In the genomic region with DNA sequence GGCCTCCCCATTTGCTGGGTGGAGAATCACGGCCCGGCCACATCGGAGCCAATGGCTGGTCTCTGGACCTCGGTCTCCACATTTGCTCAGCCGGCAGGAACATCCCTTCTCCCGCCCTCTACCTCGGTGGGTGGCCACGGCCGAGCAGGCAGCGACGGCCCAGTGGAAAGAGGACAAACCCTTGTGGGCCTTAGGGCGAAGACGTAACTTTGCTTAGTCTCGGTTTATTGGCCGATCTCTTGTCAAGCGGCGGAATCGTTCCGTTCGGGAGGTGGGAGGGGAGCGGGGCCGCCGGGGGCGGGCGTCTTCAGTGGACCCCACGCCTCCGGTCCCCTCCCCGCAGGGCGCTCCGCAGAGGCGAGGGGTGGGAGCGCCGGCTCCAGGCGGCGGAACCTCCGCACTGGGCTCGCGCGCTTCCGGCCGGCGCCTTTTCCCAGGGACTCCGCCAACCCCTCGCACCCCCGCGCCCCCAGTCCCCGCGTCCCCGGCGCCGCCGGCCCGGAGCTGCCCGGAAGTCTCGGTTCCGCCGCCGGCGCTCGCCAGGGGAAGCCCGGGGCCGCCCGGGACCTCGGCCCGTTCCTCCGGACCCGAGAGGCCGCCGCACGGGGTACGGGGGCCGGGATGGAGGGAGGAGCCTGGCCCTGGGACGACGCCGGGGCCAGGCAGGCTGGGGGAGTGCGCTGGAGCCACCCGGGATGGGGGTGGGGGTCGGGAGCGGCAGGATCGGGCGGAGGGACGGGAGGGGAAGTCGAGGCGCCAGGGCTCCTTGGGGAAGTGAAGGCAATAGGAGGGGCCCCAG, we compare ENCODE assay signal across 1 cellular context.
TF ChIP-seq lines count a peak whose summit lies in the region.

ZNF580 (plus strand) TSS at position 426 of the 799 bp plus-strand sequence. CDS start 1,507 bp downstream, outside the sequence.

TF ChIP-seq in HEK293, 187 proteins besides CTCF, POLR2A, EP300 and RAD21 (continued from another document):
- peak; percentile 78 for TF ChIP-seq PATZ1 (tag by site-specific recombination; IDR thresholded peaks at IDR 0.05)
- TF ChIP-seq HOXC10 (CRISPR knock-in tag; IDR thresholded peaks at IDR 0.05) = peak; percentile 63; the same call in 1 of the 2 replicates
- TF ChIP-seq ZNF747 (tag by site-specific recombination; IDR thresholded peaks at IDR 0.05) = no peak
- no peak for TF ChIP-seq MYNN (tag by site-specific recombination; IDR thresholded peaks at IDR 0.05; ENCODE audit: borderline replicate concordance)
- TF ChIP-seq KLF16 (tag by site-specific recombination; IDR thresholded peaks at IDR 0.05) = peak; percentile 76
- no peak for TF ChIP-seq ZNF792 (tag by site-specific recombination; IDR thresholded peaks at IDR 0.05)
- peak; percentile 47; the same call in 1 of the 2 replicates for TF ChIP-seq ZNF660 (tag by site-specific recombination; IDR thresholded peaks at IDR 0.05)
- TF ChIP-seq ZNF580 (tag by site-specific recombination; IDR thresholded peaks at IDR 0.05) = peak; percentile 30; the same call in 1 of the 2 replicates
- peak; percentile 96 for TF ChIP-seq GLIS2 (tag by site-specific recombination; IDR thresholded peaks at IDR 0.05)
- TF ChIP-seq, protein P1, sequence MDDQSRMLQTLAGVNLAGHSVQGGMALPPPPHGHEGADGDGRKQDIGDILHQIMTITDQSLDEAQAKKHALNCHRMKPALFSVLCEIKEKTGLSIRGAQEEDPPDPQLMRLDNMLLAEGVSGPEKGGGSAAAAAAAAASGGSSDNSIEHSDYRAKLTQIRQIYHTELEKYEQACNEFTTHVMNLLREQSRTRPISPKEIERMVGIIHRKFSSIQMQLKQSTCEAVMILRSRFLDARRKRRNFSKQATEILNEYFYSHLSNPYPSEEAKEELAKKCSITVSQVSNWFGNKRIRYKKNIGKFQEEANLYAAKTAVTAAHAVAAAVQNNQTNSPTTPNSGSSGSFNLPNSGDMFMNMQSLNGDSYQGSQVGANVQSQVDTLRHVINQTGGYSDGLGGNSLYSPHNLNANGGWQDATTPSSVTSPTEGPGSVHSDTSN (CRISPR knock-in tag; IDR thresholded peaks at IDR 0.05) = peak; percentile 90; the same call in 1 of the 2 replicates
- no peak for TF ChIP-seq ZNF843 (tag by site-specific recombination; IDR thresholded peaks at IDR 0.05)
- peak; percentile 61 for TF ChIP-seq ZXDB (tag by site-specific recombination; IDR thresholded peaks at IDR 0.05)
- peak; percentile 90 for TF ChIP-seq ZFHX2 (tag by site-specific recombination; conservative IDR thresholded peaks at IDR 0.05)
- TF ChIP-seq ZNF558 (tag by site-specific recombination; IDR thresholded peaks at IDR 0.05) = no peak
- peak; percentile 59; the same call in 1 of the 2 replicates for TF ChIP-seq ZNF561 (tag by site-specific recombination; IDR thresholded peaks at IDR 0.05; ENCODE audit: borderline replicate concordance)
- TF ChIP-seq ZNF544 (tag by site-specific recombination; IDR thresholded peaks at IDR 0.05) = no peak
- no peak for TF ChIP-seq ZNF10 (tag by site-specific recombination; IDR thresholded peaks at IDR 0.05)
- peak; percentile 54; the same call in 1 of the 2 replicates for TF ChIP-seq ZSCAN30 (tag by site-specific recombination; IDR thresholded peaks at IDR 0.05)
- TF ChIP-seq ZNF473 (tag by site-specific recombination; IDR thresholded peaks at IDR 0.05) = no peak
- TF ChIP-seq IKZF3 (tag by site-specific recombination; IDR thresholded peaks at IDR 0.05) = peak; percentile 66
- TF ChIP-seq, protein P2, sequence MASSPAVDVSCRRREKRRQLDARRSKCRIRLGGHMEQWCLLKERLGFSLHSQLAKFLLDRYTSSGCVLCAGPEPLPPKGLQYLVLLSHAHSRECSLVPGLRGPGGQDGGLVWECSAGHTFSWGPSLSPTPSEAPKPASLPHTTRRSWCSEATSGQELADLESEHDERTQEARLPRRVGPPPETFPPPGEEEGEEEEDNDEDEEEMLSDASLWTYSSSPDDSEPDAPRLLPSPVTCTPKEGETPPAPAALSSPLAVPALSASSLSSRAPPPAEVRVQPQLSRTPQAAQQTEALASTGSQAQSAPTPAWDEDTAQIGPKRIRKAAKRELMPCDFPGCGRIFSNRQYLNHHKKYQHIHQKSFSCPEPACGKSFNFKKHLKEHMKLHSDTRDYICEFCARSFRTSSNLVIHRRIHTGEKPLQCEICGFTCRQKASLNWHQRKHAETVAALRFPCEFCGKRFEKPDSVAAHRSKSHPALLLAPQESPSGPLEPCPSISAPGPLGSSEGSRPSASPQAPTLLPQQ (tag by site-specific recombination; IDR thresholded peaks at IDR 0.05) = peak; percentile 98
- TF ChIP-seq ZNF335 (tag by site-specific recombination; conservative IDR thresholded peaks at IDR 0.05) = peak; percentile 90
- peak; percentile 43; the same call in 1 of the 2 replicates for TF ChIP-seq ZFP37 (tag by site-specific recombination; IDR thresholded peaks at IDR 0.05)
- no peak for TF ChIP-seq ZNF148 (tag by site-specific recombination; IDR thresholded peaks at IDR 0.05; ENCODE audit: borderline replicate concordance)
- peak; percentile 80 for TF ChIP-seq EGR2 (tag by site-specific recombination; IDR thresholded peaks at IDR 0.05; ENCODE audit: low read depth)
- TF ChIP-seq, protein P3, sequence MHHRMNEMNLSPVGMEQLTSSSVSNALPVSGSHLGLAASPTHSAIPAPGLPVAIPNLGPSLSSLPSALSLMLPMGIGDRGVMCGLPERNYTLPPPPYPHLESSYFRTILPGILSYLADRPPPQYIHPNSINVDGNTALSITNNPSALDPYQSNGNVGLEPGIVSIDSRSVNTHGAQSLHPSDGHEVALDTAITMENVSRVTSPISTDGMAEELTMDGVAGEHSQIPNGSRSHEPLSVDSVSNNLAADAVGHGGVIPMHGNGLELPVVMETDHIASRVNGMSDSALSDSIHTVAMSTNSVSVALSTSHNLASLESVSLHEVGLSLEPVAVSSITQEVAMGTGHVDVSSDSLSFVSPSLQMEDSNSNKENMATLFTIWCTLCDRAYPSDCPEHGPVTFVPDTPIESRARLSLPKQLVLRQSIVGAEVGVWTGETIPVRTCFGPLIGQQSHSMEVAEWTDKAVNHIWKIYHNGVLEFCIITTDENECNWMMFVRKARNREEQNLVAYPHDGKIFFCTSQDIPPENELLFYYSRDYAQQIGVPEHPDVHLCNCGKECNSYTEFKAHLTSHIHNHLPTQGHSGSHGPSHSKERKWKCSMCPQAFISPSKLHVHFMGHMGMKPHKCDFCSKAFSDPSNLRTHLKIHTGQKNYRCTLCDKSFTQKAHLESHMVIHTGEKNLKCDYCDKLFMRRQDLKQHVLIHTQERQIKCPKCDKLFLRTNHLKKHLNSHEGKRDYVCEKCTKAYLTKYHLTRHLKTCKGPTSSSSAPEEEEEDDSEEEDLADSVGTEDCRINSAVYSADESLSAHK (tag by site-specific recombination; IDR thresholded peaks at IDR 0.05) = 0 out of 2 replicates have a peak, but pooled peaks have one; percentile 18
- no peak for TF ChIP-seq ZNF121 (tag by site-specific recombination; IDR thresholded peaks at IDR 0.05)
- peak; percentile 85 for TF ChIP-seq GLIS1 (tag by site-specific recombination; IDR thresholded peaks at IDR 0.05)
